16 cellular contexts compared by ENCODE assay signal in genomic region chr14:90534091-90534837, GRCh38.
A peak's percentile ranks its signal among the peaks of the same experiment; 100 is the strongest.
DNase-seq lines count a peak whose midpoint lies in the region; ATAC-seq, FAIRE-seq and TF ChIP-seq lines count a peak whose summit lies in the region.
"Had no signal": no experiment of that assay in that cellular context is flagged by ENCODE, and none has a peak within 500 bp of the region (broad histone marks: within the 10 kb centered on the region; RNA-seq: fewer than 3 reads in every experiment).

No MANE protein-coding gene starts in this region.

- no peak for TF ChIP-seq CTCF in D721Med (IDR thresholded peaks at IDR 0.05; ENCODE audit: insufficient read depth, missing control alignments)

- peaks cover 11% of the 10 kb centered on the region for H3K4me1 Mint-ChIP-seq in stimulated activated naive CD8-positive, alpha-beta T cell treated with anti-CD3 and anti-CD28 coated beads, Interleukin-15, amount 100 ng/mL, for 72 hours
- H3K4me1 Mint-ChIP-seq: activated CD4-positive, alpha-beta T cell treated with anti-CD3 and anti-CD28 coated beads, Interleukin-2, amount 10 ng/mL, durations not matched to agents 7 days and 5 days had no signal

- H3K4me3 Mint-ChIP-seq in stimulated activated naive CD8-positive, alpha-beta T cell treated with anti-CD3 and anti-CD28 coated beads, Interleukin-15, amount 100 ng/mL, for 72 hours: no peak overlapping the region
- H3K4me3 Mint-ChIP-seq: activated CD4-positive, alpha-beta T cell treated with anti-CD3 and anti-CD28 coated beads, Interleukin-2, amount 10 ng/mL, durations not matched to agents 7 days and 5 days had no signal

- H3K27ac ChIP-seq in angular gyrus (ENCODE audit: low read depth, low read length): peak overlapping the region; percentile 35
- H3K27ac ChIP-seq: prostate gland, SJSA1 had no signal

- H3K27me3 Mint-ChIP-seq in stimulated activated naive CD8-positive, alpha-beta T cell treated with anti-CD3 and anti-CD28 coated beads, Interleukin-15, amount 100 ng/mL, for 72 hours: no peaks in the 10 kb centered on the region
- H3K27me3 Mint-ChIP-seq: activated CD4-positive, alpha-beta T cell treated with anti-CD3 and anti-CD28 coated beads, Interleukin-2, amount 10 ng/mL, durations not matched to agents 7 days and 5 days had no signal

- ATAC-seq in stimulated activated naive CD8-positive, alpha-beta T cell treated with anti-CD3 and anti-CD28 coated beads, Interleukin-15, amount 100 ng/mL, for 72 hours: peak; percentile 6
- no peak for ATAC-seq in stimulated activated naive CD8-positive, alpha-beta T cell treated with anti-CD3 and anti-CD28 coated beads, Interleukin-15, Interleukin-2, amounts not matched to agents 100 U/mL and 50 U/mL, for 24 hours
- ATAC-seq in GM21717 (IDR thresholded peaks at IDR 0.05; ENCODE audit: unreplicated experiment): no peak

- no peak for FAIRE-seq in D721Med (lab: Jason Lieb, UNC)
- FAIRE-seq: frontal cortex had no signal

- no peak for DNase-seq in stimulated activated naive CD8-positive, alpha-beta T cell treated with anti-CD3 and anti-CD28 coated beads, Interleukin-15, amount 100 ng/mL, for 72 hours
- no peak for DNase-seq in stimulated activated naive CD8-positive, alpha-beta T cell treated with anti-CD3 and anti-CD28 coated beads, Interleukin-15, Interleukin-2, amounts not matched to agents 100 U/mL and 50 U/mL, for 24 hours
- DNase-seq in kidney glomerular epithelial cell (lab: John Stamatoyannopoulos, UW): peak; percentile 7
- no peak for DNase-seq in D721Med (ENCODE audit: insufficient read length, low spot score)
- DNase-seq in SW 1271 (lab: John Stamatoyannopoulos, UW): no peak
- no peak for DNase-seq in amygdala (lab: John Stamatoyannopoulos, UW)
- DNase-seq: activated CD4-positive, alpha-beta T cell treated with anti-CD3 and anti-CD28 coated beads, Interleukin-2, amount 10 ng/mL, durations not matched to agents 7 days and 5 days; activated naive CD4-positive, alpha-beta T cell; GDM1; NCI-H1436 treated with DMSO at 0.1 percent for 48 hours; NCI-H69 had no signal

- peak overlapping the region in 1 of 2 donors; percentile 11 for H3K27ac Mint-ChIP-seq in stimulated activated naive CD8-positive, alpha-beta T cell treated with anti-CD3 and anti-CD28 coated beads, Interleukin-15, amount 100 ng/mL, for 72 hours
- H3K27ac Mint-ChIP-seq: activated CD4-positive, alpha-beta T cell treated with anti-CD3 and anti-CD28 coated beads, Interleukin-2, amount 10 ng/mL, durations not matched to agents 7 days and 5 days had no signal

- no peaks in the 10 kb centered on the region for H3K9me3 Mint-ChIP-seq in stimulated activated naive CD8-positive, alpha-beta T cell treated with anti-CD3 and anti-CD28 coated beads, Interleukin-15, amount 100 ng/mL, for 72 hours
- H3K9me3 Mint-ChIP-seq: activated CD4-positive, alpha-beta T cell treated with anti-CD3 and anti-CD28 coated beads, Interleukin-2, amount 10 ng/mL, durations not matched to agents 7 days and 5 days had no signal
